ENCODE assay signal across 21 cellular contexts in the genomic region with DNA sequence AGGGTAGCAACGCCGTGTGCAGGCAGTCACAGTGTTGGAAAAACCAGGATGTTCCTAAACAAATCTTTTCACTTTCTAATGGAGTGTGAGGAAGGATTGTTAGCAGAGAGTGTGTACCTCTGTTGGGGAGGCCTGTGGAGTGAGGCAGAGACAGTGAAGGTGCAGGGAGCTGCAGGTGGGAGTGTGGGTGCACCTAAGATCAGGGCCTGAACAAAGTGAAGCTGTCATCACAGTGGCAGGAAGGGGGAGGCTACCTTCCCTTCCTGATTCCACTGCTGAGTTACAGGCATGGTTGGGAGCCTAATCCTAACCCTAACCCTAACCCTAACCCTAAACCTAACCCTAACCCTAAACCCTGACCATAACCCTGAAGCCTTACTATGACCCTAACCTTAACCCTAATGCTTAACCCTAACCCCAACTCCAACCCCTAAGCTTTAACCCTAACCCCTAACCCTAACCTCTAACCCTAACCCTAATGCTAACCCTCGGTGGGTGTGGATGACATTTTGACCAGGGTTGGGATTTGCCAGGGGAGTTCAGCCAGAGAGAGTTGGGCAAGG.
A peak's percentile ranks its signal among the peaks of the same experiment; 100 is the strongest.
DNase-seq lines count a peak whose midpoint lies in the region; ATAC-seq and TF ChIP-seq lines count a peak whose summit lies in the region.
"Had no signal": no experiment of that assay in that cellular context is flagged by ENCODE, and none has a peak within 500 bp of the region (broad histone marks: within the 10 kb centered on the region; RNA-seq: fewer than 3 reads in every experiment).

No MANE protein-coding gene starts in this region.

- H3K4me1 ChIP-seq in endodermal cell (ENCODE audit: control insufficient read depth, insufficient read depth, low read length) (peaks cover 7% of the 10 kb centered on the region), upper lobe of right lung (no peaks in the 10 kb centered on the region), Caco-2 (peaks cover 11% of the 10 kb centered on the region; the same call in 1 of the 2 replicates)

- H3K9me3 Mint-ChIP-seq in activated naive CD4-positive, alpha-beta T cell treated with anti-CD3 and anti-CD28 coated beads, Interleukin-2, amount 10 ng/mL, durations not matched to agents 7 days and 5 days = peaks cover 9% of the 10 kb centered on the region
- no peaks in the 10 kb centered on the region for H3K9me3 Mint-ChIP-seq in activated naive CD4-positive, alpha-beta T cell treated with anti-CD3 and anti-CD28 coated beads, Interleukin-2, amount 50 U/mL, for 72 hours
- peaks cover 4% of the 10 kb centered on the region for H3K9me3 Mint-ChIP-seq in activated CD4-positive, alpha-beta memory T cell treated with anti-CD3 and anti-CD28 coated beads, Interleukin-2, amount 10 ng/mL, durations not matched to agents 7 days and 5 days
- H3K9me3 Mint-ChIP-seq in endodermal cell (peaks cover 3% of the 10 kb centered on the region), Caco-2 (ENCODE audit: unreplicated experiment) (no peaks in the 10 kb centered on the region)

- POLR2A ChIA-PET in activated CD4-positive, alpha-beta memory T cell treated with anti-CD3 and anti-CD28 coated beads, Interleukin-2, amount 10 ng/mL, durations not matched to agents 7 days and 5 days (lab: Charles Lee) = interaction anchor here (0.6 to 8.6 kb wide), 8 partner anchors 8 to 161 kb away, joined by 3 to 146 read pairs (median 5); partner anchors contain the start of gene KLF6
- POLR2A ChIA-PET in Caco-2 (lab: Charles Lee) = no interaction called here

- H3K27me3 ChIP-seq in endodermal cell (ENCODE audit: control insufficient read depth, insufficient read depth, low read length, poor library complexity, severe bottlenecking) (no peaks in the 10 kb centered on the region), upper lobe of right lung (no peaks in the 10 kb centered on the region), Caco-2 (replicated peaks; ENCODE audit: control insufficient read depth, insufficient read depth, low read length) (no peaks in the 10 kb centered on the region)
- H3K27me3 ChIP-seq: MG63, SJSA1, transverse colon had no signal

- H3K4me3 ChIP-seq in endodermal cell (ENCODE audit: low read length) (peak overlapping the region; percentile 76), upper lobe of right lung (no peak overlapping the region), Caco-2 (ENCODE audit: low read depth, low read length) (no peak overlapping the region)
- H3K4me3 ChIP-seq: MG63, SJSA1, transverse colon had no signal

- no peak for TF ChIP-seq CTCF in endodermal cell (conservative IDR thresholded peaks at IDR 0.05)
- no peak for TF ChIP-seq CTCF in upper lobe of right lung (IDR thresholded peaks at IDR 0.05)
- TF ChIP-seq CTCF in Caco-2 (IDR thresholded peaks at IDR 0.05; ENCODE audit: insufficient read depth in 1 of 2, low read depth in 1 of 2, low read length in 1 of 2, severe bottlenecking in 1 of 2, unreplicated experiment in 1 of 2) = no peak

- CTCF ChIA-PET in activated naive CD4-positive, alpha-beta T cell treated with anti-CD3 and anti-CD28 coated beads, Interleukin-2, amount 10 ng/mL, durations not matched to agents 7 days and 5 days (lab: Charles Lee) = no interaction called here
- CTCF ChIA-PET in activated CD4-positive, alpha-beta memory T cell treated with anti-CD3 and anti-CD28 coated beads, Interleukin-2, amount 10 ng/mL, durations not matched to agents 7 days and 5 days (lab: Charles Lee) = interaction anchor here (0.6 kb wide), 1 partner anchor 146 kb away, joined by 3 read pairs; no protein-coding TSS in a partner anchor
- CTCF ChIA-PET in Caco-2 (lab: Charles Lee) = no interaction called here

- peak overlapping the region; percentile 34 for H3K9ac ChIP-seq in endodermal cell (ENCODE audit: extremely low read depth, low read length, poor library complexity, severe bottlenecking)

- H3K27ac ChIP-seq in endodermal cell (ENCODE audit: low read depth, low read length) (no peak overlapping the region), upper lobe of right lung (no peak overlapping the region)
- H3K27ac ChIP-seq: SJSA1 had no signal

- WGBS in endodermal cell (ENCODE audit: insufficient coverage in 1 of 2, insufficient read length in 1 of 2), 2 experiments = 89 to 95% methylated on average over 2 to 3 of the region's 3 CpGs

- ATAC-seq in activated naive CD4-positive, alpha-beta T cell treated with anti-CD3 and anti-CD28 coated beads, Interleukin-2, amount 50 U/mL, for 72 hours = no peak
- peak; percentile 29 for ATAC-seq in upper lobe of right lung

- peaks cover 7% of the 10 kb centered on the region for H3K36me3 Mint-ChIP-seq in activated naive CD4-positive, alpha-beta T cell treated with anti-CD3 and anti-CD28 coated beads, Interleukin-2, amount 10 ng/mL, durations not matched to agents 7 days and 5 days
- peaks cover 0 to 18% of the 10 kb centered on the region in 2 donors for H3K36me3 Mint-ChIP-seq in activated naive CD4-positive, alpha-beta T cell treated with anti-CD3 and anti-CD28 coated beads, Interleukin-2, amount 50 U/mL, for 72 hours
- peaks cover 21% of the 10 kb centered on the region for H3K36me3 Mint-ChIP-seq in activated CD4-positive, alpha-beta memory T cell treated with anti-CD3 and anti-CD28 coated beads, Interleukin-2, amount 10 ng/mL, durations not matched to agents 7 days and 5 days (ENCODE audit: low read depth)
- H3K36me3 Mint-ChIP-seq in endodermal cell (ENCODE audit: low read depth) (no peaks in the 10 kb centered on the region), Caco-2 (ENCODE audit: insufficient read depth, unreplicated experiment) (no peaks in the 10 kb centered on the region)
- H3K36me3 Mint-ChIP-seq: mesothelial cell of epicardium had no signal

- H3K27ac Mint-ChIP-seq in activated naive CD4-positive, alpha-beta T cell treated with anti-CD3 and anti-CD28 coated beads, Interleukin-2, amount 10 ng/mL, durations not matched to agents 7 days and 5 days = peak overlapping the region; percentile 67
- H3K27ac Mint-ChIP-seq in activated naive CD4-positive, alpha-beta T cell treated with anti-CD3 and anti-CD28 coated beads, Interleukin-2, amount 50 U/mL, for 72 hours = peak overlapping the region in 1 of 2 donors; percentile 64
- peak overlapping the region; percentile 80 for H3K27ac Mint-ChIP-seq in activated CD4-positive, alpha-beta memory T cell treated with anti-CD3 and anti-CD28 coated beads, Interleukin-2, amount 10 ng/mL, durations not matched to agents 7 days and 5 days
- H3K27ac Mint-ChIP-seq in endodermal cell (peak overlapping the region; percentile 20), Caco-2 (ENCODE audit: unreplicated experiment) (no peak overlapping the region)
- H3K27ac Mint-ChIP-seq: mesothelial cell of epicardium had no signal

- H3K4me3 Mint-ChIP-seq in activated naive CD4-positive, alpha-beta T cell treated with anti-CD3 and anti-CD28 coated beads, Interleukin-2, amount 10 ng/mL, durations not matched to agents 7 days and 5 days = no peak overlapping the region
- H3K4me3 Mint-ChIP-seq in activated CD4-positive, alpha-beta memory T cell treated with anti-CD3 and anti-CD28 coated beads, Interleukin-2, amount 10 ng/mL, durations not matched to agents 7 days and 5 days = peak overlapping the region; percentile 58
- H3K4me3 Mint-ChIP-seq in endodermal cell (no peak overlapping the region), Caco-2 (ENCODE audit: unreplicated experiment) (no peak overlapping the region)
- H3K4me3 Mint-ChIP-seq: mesothelial cell of epicardium had no signal

- peaks cover 4% of the 10 kb centered on the region for H3K27me3 Mint-ChIP-seq in activated naive CD4-positive, alpha-beta T cell treated with anti-CD3 and anti-CD28 coated beads, Interleukin-2, amount 10 ng/mL, durations not matched to agents 7 days and 5 days
- H3K27me3 Mint-ChIP-seq in activated CD4-positive, alpha-beta memory T cell treated with anti-CD3 and anti-CD28 coated beads, Interleukin-2, amount 10 ng/mL, durations not matched to agents 7 days and 5 days = no peaks in the 10 kb centered on the region
- no peaks in the 10 kb centered on the region for H3K27me3 Mint-ChIP-seq in endodermal cell (ENCODE audit: insufficient read depth)
- no peaks in the 10 kb centered on the region for H3K27me3 Mint-ChIP-seq in Caco-2 (ENCODE audit: insufficient read depth, unreplicated experiment)

- H3K36me3 ChIP-seq in endodermal cell (ENCODE audit: control insufficient read depth, insufficient read depth, low read length) (no peaks in the 10 kb centered on the region), upper lobe of right lung (no peaks in the 10 kb centered on the region), Caco-2 (ENCODE audit: control insufficient read depth, insufficient read depth, low read length) (no peaks in the 10 kb centered on the region)
- H3K36me3 ChIP-seq: MG63, SJSA1, transverse colon had no signal

- H3K9me3 ChIP-seq in endodermal cell (ENCODE audit: control insufficient read depth, low read length) (peaks cover 10% of the 10 kb centered on the region), upper lobe of right lung (no peaks in the 10 kb centered on the region), Caco-2 (peaks cover 4% of the 10 kb centered on the region; the same call in 1 of the 2 replicates)
- H3K9me3 ChIP-seq: MG63, SJSA1 had no signal

- intact Hi-C loops in upper lobe of right lung (cut with DNase I) (no loop called here), Caco-2 (cut with micrococcal nuclease; ENCODE audit: unreplicated experiment) (no loop called here)

- no peak for DNase-seq in activated naive CD4-positive, alpha-beta T cell treated with anti-CD3 and anti-CD28 coated beads, Interleukin-2, amount 10 ng/mL, durations not matched to agents 7 days and 5 days
- no peak for DNase-seq in activated naive CD4-positive, alpha-beta T cell treated with anti-CD3 and anti-CD28 coated beads, Interleukin-2, amount 50 U/mL, for 72 hours (ENCODE audit: low spot score in 2 of 2)
- DNase-seq in activated CD4-positive, alpha-beta memory T cell treated with anti-CD3 and anti-CD28 coated beads, Interleukin-2, amount 10 ng/mL, durations not matched to agents 7 days and 5 days = no peak
- DNase-seq in endodermal cell (no peak), upper lobe of right lung (no peak), NOMO-1 treated with DMSO at 0.1 percent for 48 hours (lab: John Stamatoyannopoulos, UW; ENCODE audit: unreplicated experiment) (no peak), Caco-2 (no peak)
- DNase-seq in stimulated activated naive CD4-positive, alpha-beta T cell treated with Interleukin-2 at 50 U/mL for 16 hours (lab: John Stamatoyannopoulos, UW) = no peak
- DNase-seq: activated CD4-positive, alpha-beta T cell treated with anti-CD3 and anti-CD28 coated beads for 4 hours; activated gamma-delta T cell; aorta; DMS79 treated with DMSO at 0.1 percent for 48 hours; GOT3; hypothalamus; MG63; NCI-H146; NCI-H774; stimulated activated CD4-positive, alpha-beta T cell treated with anti-CD3 and anti-CD28 coated beads, Interleukin-12 subunit alpha, Interleukin-12 subunit beta, amount 100 ng/mL, for 4 hours; transverse colon had no signal

- peaks cover 63% of the 10 kb centered on the region for H3K4me1 Mint-ChIP-seq in activated naive CD4-positive, alpha-beta T cell treated with anti-CD3 and anti-CD28 coated beads, Interleukin-2, amount 10 ng/mL, durations not matched to agents 7 days and 5 days
- peaks cover 66% of the 10 kb centered on the region for H3K4me1 Mint-ChIP-seq in activated CD4-positive, alpha-beta memory T cell treated with anti-CD3 and anti-CD28 coated beads, Interleukin-2, amount 10 ng/mL, durations not matched to agents 7 days and 5 days
- H3K4me1 Mint-ChIP-seq in endodermal cell (peaks cover 31% of the 10 kb centered on the region), Caco-2 (ENCODE audit: low read depth, unreplicated experiment) (peaks cover 22% of the 10 kb centered on the region)

- no TSS peak for BruUV-seq in Caco-2 (replicated peaks; lab: Mats Ljungman, UMichigan)
